Comparison of ENCODE assay signal across 8 cellular contexts in genomic region chr3:186784820-186785516, GRCh38. TPM values are rescaled to one million over a fixed set of nuclear protein-coding genes. Genes with fewer than 3 reads are reported as not detected.
DNase-seq lines count a peak whose midpoint lies in the region; ATAC-seq and TF ChIP-seq lines count a peak whose summit lies in the region.

No MANE protein-coding gene starts in this region.

- no peak for ATAC-seq in HG02571 (IDR thresholded peaks at IDR 0.05; ENCODE audit: unreplicated experiment)
- ATAC-seq in HG03460 (IDR thresholded peaks at IDR 0.05; ENCODE audit: unreplicated experiment): no peak
- ATAC-seq in HG03520 (IDR thresholded peaks at IDR 0.05; ENCODE audit: unreplicated experiment): no peak

- peak overlapping the region; percentile 94 for H3K9ac ChIP-seq in endocrine pancreas (ENCODE audit: control insufficient read depth, insufficient read depth, low read length)

- H3K4me1 ChIP-seq in DOHH2 (ENCODE audit: control insufficient read depth, low read length) (peaks cover 52% of the 10 kb centered on the region), endocrine pancreas (ENCODE audit: control insufficient read depth, insufficient read depth, low read length) (peaks cover 39% of the 10 kb centered on the region), osteoblast (ENCODE audit: insufficient read depth, low read length) (peaks cover 33% of the 10 kb centered on the region)

- H4K20me1 ChIP-seq in DOHH2 (ENCODE audit: control insufficient read depth, insufficient read depth, low read depth, low read length) (peaks cover 50% of the 10 kb centered on the region), osteoblast (ENCODE audit: insufficient read depth, low read length) (peaks cover 64% of the 10 kb centered on the region)

- H3K9me3 ChIP-seq in DOHH2 (ENCODE audit: control insufficient read depth, insufficient read depth, low read length): no peaks in the 10 kb centered on the region
- H3K9me3 ChIP-seq in endocrine pancreas (ENCODE audit: control insufficient read depth, low read length): no peaks in the 10 kb centered on the region
- no peaks in the 10 kb centered on the region for H3K9me3 ChIP-seq in osteoblast (ENCODE audit: low read depth, low read length)

- H3F3A ChIP-seq in DOHH2 (ENCODE audit: control insufficient read depth, insufficient read depth): peaks cover 82% of the 10 kb centered on the region

- H3K27ac ChIP-seq in DOHH2 (ENCODE audit: low read depth, low read length): peak overlapping the region; percentile 94
- peak overlapping the region; percentile 100 for H3K27ac ChIP-seq in osteoblast (ENCODE audit: low read depth, low read length)

- H3K4me3 ChIP-seq in DOHH2 (ENCODE audit: low read length) (peak overlapping the region; percentile 94), endocrine pancreas (ENCODE audit: control insufficient read depth, insufficient read depth, low read length) (peak overlapping the region; percentile 93), osteoblast (ENCODE audit: insufficient read depth, low read length) (peak overlapping the region; percentile 100)

- DNase-seq in NAMALWA (ENCODE audit: low spot score): peak; percentile 35
- no peak for DNase-seq in osteoblast (ENCODE audit: insufficient read length, low spot score, missing footprints)
- DNase-seq in GF-D8 (lab: John Stamatoyannopoulos, UW): no peak

- H3K4me2 ChIP-seq in DOHH2 (ENCODE audit: low read length) (peak overlapping the region; percentile 89), osteoblast (ENCODE audit: insufficient read depth, low read length) (peak overlapping the region; percentile 73)

- H3K36me3 ChIP-seq in DOHH2 (ENCODE audit: control insufficient read depth, low read length): peaks cover 73% of the 10 kb centered on the region
- H3K36me3 ChIP-seq in endocrine pancreas (ENCODE audit: control insufficient read depth, insufficient read depth, low read length): peaks cover 23% of the 10 kb centered on the region
- peaks cover 60% of the 10 kb centered on the region for H3K36me3 ChIP-seq in osteoblast (ENCODE audit: insufficient read depth, low read length)

- H3K27me3 ChIP-seq in DOHH2 (ENCODE audit: control insufficient read depth, low read length): peaks cover 3% of the 10 kb centered on the region; the same call in 1 of the 2 replicates
- H3K27me3 ChIP-seq in endocrine pancreas (ENCODE audit: control insufficient read depth, insufficient read depth, low read length): no peaks in the 10 kb centered on the region
- no peaks in the 10 kb centered on the region for H3K27me3 ChIP-seq in osteoblast (ENCODE audit: insufficient read depth, low read length)

- H3K9me2 ChIP-seq in DOHH2 (replicated peaks; ENCODE audit: control insufficient read depth, low read length): no peaks in the 10 kb centered on the region

- TF ChIP-seq CTCF in DOHH2 (IDR thresholded peaks at IDR 0.05; ENCODE audit: low read depth, low read length, poor library complexity, severe bottlenecking) (no peak), osteoblast (IDR thresholded peaks at IDR 0.05; ENCODE audit: extremely low read depth, low read depth, low read length) (no peak)

- no peak overlapping the region for H2AFZ ChIP-seq in osteoblast (ENCODE audit: low read length)

- H3K79me2 ChIP-seq in DOHH2 (ENCODE audit: control insufficient read depth, low read length) (peaks cover 62% of the 10 kb centered on the region), osteoblast (ENCODE audit: insufficient read depth, low read length) (peaks cover 46% of the 10 kb centered on the region)

RNA-seq across cellular contexts. Expression of gene EIF4A2, which starts 1.6 kb away (rescaled TPM):
- 438 and 442 TPM in 2 replicates for total RNA-seq in osteoblast

RNA-seq across cellular contexts. Expression of gene RFC4, which starts 21.3 kb away (rescaled TPM):
- total RNA-seq in osteoblast: 16.5 and 18.1 TPM in 2 replicates

RNA-seq across cellular contexts. Expression of gene ADIPOQ, which starts 57.5 kb away (rescaled TPM):
- under 0.01 TPM in 2 replicates for total RNA-seq in osteoblast
